Comparison of ENCODE assay signal across 10 cellular contexts in genomic region chr7:35646289-35647033, GRCh38. TPM values are rescaled to one million over a fixed set of nuclear protein-coding genes. Genes with fewer than 3 reads are reported as not detected.
A peak's percentile ranks its signal among the peaks of the same experiment; 100 is the strongest.
DNase-seq lines count a peak whose midpoint lies in the region; ATAC-seq and TF ChIP-seq lines count a peak whose summit lies in the region.
"Had no signal": no experiment of that assay in that cellular context is flagged by ENCODE, and none has a peak within 500 bp of the region (broad histone marks: within the 10 kb centered on the region; RNA-seq: fewer than 3 reads in every experiment).

No MANE protein-coding gene starts in this region.

- TF ChIP-seq CTCF in activated CD8-positive, alpha-beta T cell treated with anti-CD3 and anti-CD28 coated beads for 36 hours (IDR thresholded peaks at IDR 0.05) = no peak
- no peak for TF ChIP-seq CTCF in liver (IDR thresholded peaks at IDR 0.05; ENCODE audit: low read depth, low read length, missing input control)

- TF ChIP-seq RAD21 in liver (IDR thresholded peaks at IDR 0.05) = no peak

- H3K27me3 ChIP-seq in liver (ENCODE audit: control insufficient read depth in 4 of 4, insufficient read depth in 4 of 4, low read length in 3 of 4) = no peaks in the 10 kb centered on the region

- peak; percentile 67 for ATAC-seq in activated CD8-positive, alpha-beta T cell treated with anti-CD3 and anti-CD28 coated beads for 36 hours
- ATAC-seq in activated CD8-positive, alpha-beta T cell treated with anti-CD3 and anti-CD28 coated beads, Interleukin-2, amount 10 ng/mL, durations not matched to agents 7 days and 5 days = no peak
- ATAC-seq in activated naive CD8-positive, alpha-beta T cell treated with anti-CD3 and anti-CD28 coated beads, Interleukin-2, amount 50 U/mL, for 24 hours = no peak

- no peaks in the 10 kb centered on the region for H3K9me3 ChIP-seq in liver (ENCODE audit: control insufficient read depth in 4 of 4, low read length in 3 of 4)

- 50% methylated on average over 3 of the region's 3 CpGs for WGBS in liver

- POLR2A ChIA-PET in activated CD8-positive, alpha-beta T cell treated with anti-CD3 and anti-CD28 coated beads for 36 hours (lab: Charles Lee) = interaction anchor here (0.8 to 1.4 kb wide), 2 partner anchors 11 to 48 kb away, joined by 3 read pairs; partner anchors contain the start of gene HERPUD2
- POLR2A ChIA-PET in activated CD8-positive, alpha-beta T cell treated with anti-CD3 and anti-CD28 coated beads, Interleukin-2, amount 10 ng/mL, durations not matched to agents 7 days and 5 days (lab: Charles Lee) = interaction anchor here (0.7 to 0.9 kb wide), 2 partner anchors 47 to 78 kb away, joined by 3 read pairs; no protein-coding TSS in a partner anchor

- peaks cover 62% of the 10 kb centered on the region for H3K4me1 Mint-ChIP-seq in activated CD8-positive, alpha-beta T cell treated with anti-CD3 and anti-CD28 coated beads for 36 hours (ENCODE audit: low read depth)
- H3K4me1 Mint-ChIP-seq in activated CD8-positive, alpha-beta T cell treated with anti-CD3 and anti-CD28 coated beads, Interleukin-2, amount 10 ng/mL, durations not matched to agents 7 days and 5 days (ENCODE audit: low read depth) = peaks cover 25% of the 10 kb centered on the region
- H3K4me1 Mint-ChIP-seq in activated naive CD8-positive, alpha-beta T cell treated with anti-CD3 and anti-CD28 coated beads, Interleukin-2, amount 50 U/mL, for 24 hours = peaks cover 64% of the 10 kb centered on the region

- H3K27me3 Mint-ChIP-seq in activated CD8-positive, alpha-beta T cell treated with anti-CD3 and anti-CD28 coated beads for 36 hours = no peaks in the 10 kb centered on the region
- H3K27me3 Mint-ChIP-seq in activated CD8-positive, alpha-beta T cell treated with anti-CD3 and anti-CD28 coated beads, Interleukin-2, amount 10 ng/mL, durations not matched to agents 7 days and 5 days (ENCODE audit: low read depth) = no peaks in the 10 kb centered on the region
- no peaks in the 10 kb centered on the region for H3K27me3 Mint-ChIP-seq in activated naive CD8-positive, alpha-beta T cell treated with anti-CD3 and anti-CD28 coated beads, Interleukin-2, amount 50 U/mL, for 24 hours

- peaks cover 2% of the 10 kb centered on the region for H3K9me3 Mint-ChIP-seq in activated CD8-positive, alpha-beta T cell treated with anti-CD3 and anti-CD28 coated beads for 36 hours
- H3K9me3 Mint-ChIP-seq in activated CD8-positive, alpha-beta T cell treated with anti-CD3 and anti-CD28 coated beads, Interleukin-2, amount 10 ng/mL, durations not matched to agents 7 days and 5 days (ENCODE audit: insufficient read depth) = no peaks in the 10 kb centered on the region
- H3K9me3 Mint-ChIP-seq in activated naive CD8-positive, alpha-beta T cell treated with anti-CD3 and anti-CD28 coated beads, Interleukin-2, amount 50 U/mL, for 24 hours = no peaks in the 10 kb centered on the region

- H3K4me3 Mint-ChIP-seq in activated CD8-positive, alpha-beta T cell treated with anti-CD3 and anti-CD28 coated beads for 36 hours = no peak overlapping the region
- H3K4me3 Mint-ChIP-seq in activated CD8-positive, alpha-beta T cell treated with anti-CD3 and anti-CD28 coated beads, Interleukin-2, amount 10 ng/mL, durations not matched to agents 7 days and 5 days = no peak overlapping the region
- peak overlapping the region; percentile 49 for H3K4me3 Mint-ChIP-seq in activated naive CD8-positive, alpha-beta T cell treated with anti-CD3 and anti-CD28 coated beads, Interleukin-2, amount 50 U/mL, for 24 hours

- H3K27ac Mint-ChIP-seq in activated CD8-positive, alpha-beta T cell treated with anti-CD3 and anti-CD28 coated beads for 36 hours = peak overlapping the region; percentile 74
- no peak overlapping the region for H3K27ac Mint-ChIP-seq in activated CD8-positive, alpha-beta T cell treated with anti-CD3 and anti-CD28 coated beads, Interleukin-2, amount 10 ng/mL, durations not matched to agents 7 days and 5 days
- peak overlapping the region; percentile 49 for H3K27ac Mint-ChIP-seq in activated naive CD8-positive, alpha-beta T cell treated with anti-CD3 and anti-CD28 coated beads, Interleukin-2, amount 50 U/mL, for 24 hours

- H3K27ac ChIP-seq in liver (ENCODE audit: low read depth in 1 of 2, low read length in 2 of 2) = peak overlapping the region; percentile 78 to 85
- H3K27ac ChIP-seq in temporal lobe (ENCODE audit: low read depth, low read length) = peak overlapping the region; percentile 48

- CTCF ChIA-PET in activated CD8-positive, alpha-beta T cell treated with anti-CD3 and anti-CD28 coated beads for 36 hours (lab: Charles Lee) = interaction anchor here (1.0 to 1.2 kb wide), 3 partner anchors 17 to 260 kb away, joined by 3 to 4 read pairs (median 3); no protein-coding TSS in a partner anchor
- CTCF ChIA-PET in activated CD8-positive, alpha-beta T cell treated with anti-CD3 and anti-CD28 coated beads, Interleukin-2, amount 10 ng/mL, durations not matched to agents 7 days and 5 days (lab: Charles Lee) = interaction anchor here (0.9 to 1.5 kb wide), 5 partner anchors 22 to 77 kb away, joined by 3 to 9 read pairs (median 4); no protein-coding TSS in a partner anchor

- intact Hi-C loops in activated CD8-positive, alpha-beta T cell treated with anti-CD3 and anti-CD28 coated beads for 36 hours (cut with micrococcal nuclease) = no loop called here

- peaks cover 5 to 25% (median 11%) of the 10 kb centered on the region in 4 donors for H3K4me1 ChIP-seq in liver (ENCODE audit: control insufficient read depth in 4 of 4, insufficient read depth in 4 of 4, low read length in 3 of 4)

- peaks cover 0 to 4% (median under 1%) of the 10 kb centered on the region in 4 donors for H3K36me3 ChIP-seq in liver (ENCODE audit: control insufficient read depth in 4 of 4, insufficient read depth in 3 of 4, low read depth in 1 of 4, low read length in 3 of 4)

- peak overlapping the region; percentile 20 to 65 for H3K9ac ChIP-seq in liver (ENCODE audit: low read depth in 1 of 2, low read length in 2 of 2)

- peaks cover 11% of the 10 kb centered on the region for H3K36me3 Mint-ChIP-seq in activated CD8-positive, alpha-beta T cell treated with anti-CD3 and anti-CD28 coated beads for 36 hours (ENCODE audit: low read depth)
- peaks cover 47% of the 10 kb centered on the region for H3K36me3 Mint-ChIP-seq in activated CD8-positive, alpha-beta T cell treated with anti-CD3 and anti-CD28 coated beads, Interleukin-2, amount 10 ng/mL, durations not matched to agents 7 days and 5 days (ENCODE audit: low read depth)
- H3K36me3 Mint-ChIP-seq in activated naive CD8-positive, alpha-beta T cell treated with anti-CD3 and anti-CD28 coated beads, Interleukin-2, amount 50 U/mL, for 24 hours (ENCODE audit: low read depth) = peaks cover 14% of the 10 kb centered on the region

- peak; percentile 15 for DNase-seq in activated CD8-positive, alpha-beta T cell treated with anti-CD3 and anti-CD28 coated beads for 36 hours
- DNase-seq in activated CD8-positive, alpha-beta T cell treated with anti-CD3 and anti-CD28 coated beads, Interleukin-2, amount 10 ng/mL, durations not matched to agents 7 days and 5 days = no peak
- DNase-seq in activated naive CD8-positive, alpha-beta T cell treated with anti-CD3 and anti-CD28 coated beads, Interleukin-2, amount 50 U/mL, for 24 hours = no peak
- DNase-seq in stimulated activated CD4-positive, alpha-beta T cell treated with anti-CD3 and anti-CD28 coated beads, Interleukin-4, amount 100 ng/mL, for 1 hour = no peak
- no peak for DNase-seq in NCI-H2196 (lab: John Stamatoyannopoulos, UW; ENCODE audit: unreplicated experiment)
- no peak for DNase-seq in stimulated activated CD4-positive, alpha-beta T cell treated with anti-CD3 and anti-CD28 coated beads, Interleukin-2, amount 100 ng/mL, for 24 hours
- DNase-seq: amygdala, T-helper 9 cell had no signal

- H3K4me3 ChIP-seq in liver (ENCODE audit: low read depth in 1 of 3, low read length in 3 of 3) = no peak overlapping the region

TF ChIP-seq in liver, 16 proteins besides CTCF, POLR2A, EP300 and RAD21 (continues in another document):
- TF ChIP-seq JUND (IDR thresholded peaks at IDR 0.05) (no peak), TAF1 (conservative IDR thresholded peaks at IDR 0.05) (no peak), EGR1 (IDR thresholded peaks at IDR 0.05; ENCODE audit: low read depth in 2 of 2) (no peak), REST (IDR thresholded peaks at IDR 0.05) (no peak), FOXA2 (IDR thresholded peaks at IDR 0.05) (no peak), HNF4A (conservative IDR thresholded peaks at IDR 0.05) (no peak), RXRA (IDR thresholded peaks at IDR 0.05) (no peak)

RNA-seq across cellular contexts. Expression of gene HERPUD2, which starts 48.5 kb away (rescaled TPM):
- total RNA-seq in activated CD8-positive, alpha-beta T cell treated with anti-CD3 and anti-CD28 coated beads for 36 hours = 10 to 100 TPM; 24.9 to 25.0 TPM
- total RNA-seq in activated CD8-positive, alpha-beta T cell treated with anti-CD3 and anti-CD28 coated beads, Interleukin-2, amount 10 ng/mL, durations not matched to agents 7 days and 5 days = 10 to 100 TPM; 30.4 to 31.3 TPM
- total RNA-seq in liver = 10 to 100 TPM; 17.6 to 22.0 TPM
- 1 to 10 TPM; 9.7 to 9.8 TPM for polyA plus RNA-seq in liver
- 16.7 TPM for total RNA-seq in temporal lobe
